In the genomic region with DNA sequence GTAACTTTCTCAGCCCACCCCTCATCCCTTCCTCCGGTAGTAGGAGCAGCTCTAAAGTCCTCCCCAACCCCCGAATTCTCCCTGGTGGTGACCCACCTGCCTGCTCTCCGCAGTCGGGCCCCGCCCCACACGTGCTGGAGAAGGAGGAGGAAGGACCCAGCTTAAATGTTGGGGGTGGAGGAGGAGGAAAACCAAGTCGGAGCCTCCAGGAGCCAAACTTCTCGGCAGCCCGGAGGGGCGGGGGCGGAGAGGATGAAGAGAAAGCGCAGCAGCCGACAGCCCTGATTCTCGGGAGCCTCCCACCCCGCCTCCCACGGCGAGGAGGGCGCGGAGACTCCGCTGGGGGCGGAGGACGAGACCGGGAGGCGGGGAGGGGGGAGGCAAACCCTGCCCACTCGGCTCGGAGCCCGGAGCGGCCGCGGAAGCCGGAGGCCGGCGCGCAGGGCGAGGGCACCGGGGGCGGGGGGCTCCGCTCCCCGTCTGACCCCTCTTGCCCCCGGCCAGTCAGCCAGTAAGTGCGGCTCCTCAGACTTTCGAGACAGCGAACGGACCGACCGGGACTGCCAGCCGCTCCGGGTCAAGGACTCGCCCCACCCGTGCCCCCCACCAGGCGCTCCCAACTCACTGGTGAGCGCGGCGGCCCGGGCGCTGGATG, we compare ENCODE assay signal across 8 cellular contexts. TPM values are rescaled to one million over a fixed set of nuclear protein-coding genes. Genes with fewer than 3 reads are reported as not detected.
DNase-seq lines count a peak whose midpoint lies in the region; ATAC-seq, FAIRE-seq and TF ChIP-seq lines count a peak whose summit lies in the region.

A gene with protein sequence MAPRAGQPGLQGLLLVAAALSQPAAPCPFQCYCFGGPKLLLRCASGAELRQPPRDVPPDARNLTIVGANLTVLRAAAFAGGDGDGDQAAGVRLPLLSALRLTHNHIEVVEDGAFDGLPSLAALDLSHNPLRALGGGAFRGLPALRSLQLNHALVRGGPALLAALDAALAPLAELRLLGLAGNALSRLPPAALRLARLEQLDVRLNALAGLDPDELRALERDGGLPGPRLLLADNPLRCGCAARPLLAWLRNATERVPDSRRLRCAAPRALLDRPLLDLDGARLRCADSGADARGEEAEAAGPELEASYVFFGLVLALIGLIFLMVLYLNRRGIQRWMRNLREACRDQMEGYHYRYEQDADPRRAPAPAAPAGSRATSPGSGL (plus strand): TSS at position 394 of the 655 bp plus-strand sequence. CDS start 276 bp downstream, outside the sequence.

- H3K4me3 ChIP-seq in ACC112 (ENCODE audit: low read depth, low read length) (peak within 1 kb of the TSS; percentile 70), HUES48 (ENCODE audit: low read depth, low read length) (peak within 1 kb of the TSS; percentile 74), keratinocyte (ENCODE audit: control insufficient read depth in 2 of 3, extremely low read depth in 1 of 3, insufficient read depth in 2 of 3, low read depth in 1 of 3, low read length in 3 of 3) (peak within 1 kb of the TSS in 2 of 3 experiments; percentile 10 to 38)

- no peaks in the 10 kb centered on the region for H3K9me3 Mint-ChIP-seq in activated naive CD8-positive, alpha-beta T cell (ENCODE audit: low read depth)

- peaks cover 10% of the 10 kb centered on the region for H3K4me1 Mint-ChIP-seq in activated naive CD8-positive, alpha-beta T cell (ENCODE audit: low read depth)

- peaks cover 83% of the 10 kb centered on the region for H3K27me3 ChIP-seq in ACC112 (ENCODE audit: insufficient read depth, low read length)
- H3K27me3 ChIP-seq in HUES48 (ENCODE audit: control insufficient read depth, insufficient read depth, low read length): peaks cover 74% of the 10 kb centered on the region
- H3K27me3 ChIP-seq in keratinocyte (ENCODE audit: control insufficient read depth, extremely low read depth, insufficient read depth, low read length): peaks cover 50% of the 10 kb centered on the region

- H3K27ac ChIP-seq in ACC112 (ENCODE audit: low read depth, low read length) (no peak within 1 kb of the TSS), HUES48 (ENCODE audit: low read depth, low read length) (no peak within 1 kb of the TSS), keratinocyte (ENCODE audit: control insufficient read depth, insufficient read depth, low read length) (no peak within 1 kb of the TSS)

- no peak for FAIRE-seq in keratinocyte (lab: Jason Lieb, UNC)

- DNase-seq in keratinocyte (ENCODE audit: low read depth, low spot score) (no peak), GM10266 (ENCODE audit: extremely low spot score) (no peak), NCI-H187 (lab: John Stamatoyannopoulos, UW) (no peak)
- DNase-seq in stimulated activated CD8-positive, alpha-beta memory T cell treated with anti-CD3 and anti-CD28 coated beads, Interleukin-4, amount 100 ng/mL, for 48 hours: peak; percentile 40

- H2AFZ ChIP-seq in ACC112 (ENCODE audit: low read length, unreplicated experiment) (peak within 1 kb of the TSS; percentile 0), keratinocyte (ENCODE audit: control insufficient read depth, low read length) (peak within 1 kb of the TSS; percentile 62)

- H3K9ac ChIP-seq in HUES48 (ENCODE audit: low read depth, low read length) (peak within 1 kb of the TSS; percentile 53; the same call in 1 of the 2 replicates), keratinocyte (ENCODE audit: control insufficient read depth, extremely low read depth, insufficient read depth, low read length) (no peak within 1 kb of the TSS)

- H3K36me3 ChIP-seq in ACC112 (ENCODE audit: insufficient read depth, low read length) (no peaks in the 10 kb centered on the region), HUES48 (ENCODE audit: control insufficient read depth, insufficient read depth, low read length) (no peaks in the 10 kb centered on the region), keratinocyte (ENCODE audit: control insufficient read depth in 2 of 2, extremely low read depth in 1 of 2, insufficient read depth in 2 of 2, low read length in 2 of 2) (no peaks in the 10 kb centered on the region)

- no peak for ATAC-seq in GM19467 (IDR thresholded peaks at IDR 0.05; ENCODE audit: unreplicated experiment)

- peak within 1 kb of the TSS; percentile 58 for H3K4me2 ChIP-seq in keratinocyte (ENCODE audit: control insufficient read depth, extremely low read depth, insufficient read depth, low read depth, low read length)

- no peaks in the 10 kb centered on the region for H3K4me1 ChIP-seq in ACC112 (ENCODE audit: control insufficient read depth, insufficient read depth, low read length, unreplicated experiment)
- peaks cover 16% of the 10 kb centered on the region for H3K4me1 ChIP-seq in HUES48 (ENCODE audit: control insufficient read depth, insufficient read depth, low read length)
- no peaks in the 10 kb centered on the region for H3K4me1 ChIP-seq in keratinocyte (ENCODE audit: control insufficient read depth, extremely low read depth, insufficient read depth, low read length)

- no peak within 1 kb of the TSS for H3K27ac Mint-ChIP-seq in activated naive CD8-positive, alpha-beta T cell

- peaks cover 19% of the 10 kb centered on the region for H3K27me3 Mint-ChIP-seq in activated naive CD8-positive, alpha-beta T cell

- H3K36me3 Mint-ChIP-seq in activated naive CD8-positive, alpha-beta T cell: no peaks in the 10 kb centered on the region

- TF ChIP-seq CTCF in keratinocyte (optimal IDR thresholded peaks at IDR 0.05 in 1 of 3, IDR thresholded peaks at IDR 0.05 in 1 of 3, conservative IDR thresholded peaks at IDR 0.05 in 1 of 3; ENCODE audit: extremely low read depth in 1 of 3, insufficient read depth in 2 of 3, low read length in 3 of 3) (no peak), GM10266 (IDR thresholded peaks at IDR 0.05; ENCODE audit: control insufficient read depth, insufficient read depth, low read depth, missing control alignments) (no peak)

- dilution Hi-C loops in keratinocyte (cut with MboI; ENCODE audit: extremely low pct_ligation_motif_present, low sequenced_read_pairs): no loop called here

- no peaks in the 10 kb centered on the region for H3K9me3 ChIP-seq in HUES48 (ENCODE audit: control insufficient read depth, insufficient read depth, low read length)
- no peaks in the 10 kb centered on the region for H3K9me3 ChIP-seq in keratinocyte (ENCODE audit: control insufficient read depth, low read depth, low read length)

- H3K9me1 ChIP-seq in keratinocyte (ENCODE audit: control insufficient read depth, extremely low read depth, insufficient read depth, low read length): no peaks in the 10 kb centered on the region

- no peaks in the 10 kb centered on the region for H4K20me1 ChIP-seq in keratinocyte (ENCODE audit: control insufficient read depth, extremely low read depth, insufficient read depth, low read length)

- H3K79me2 ChIP-seq in ACC112 (ENCODE audit: control insufficient read depth, insufficient read depth, low read length, unreplicated experiment) (no peaks in the 10 kb centered on the region), keratinocyte (ENCODE audit: control insufficient read depth, insufficient read depth, low read length) (no peaks in the 10 kb centered on the region)

- H3K4me3 Mint-ChIP-seq in activated naive CD8-positive, alpha-beta T cell: peak within 1 kb of the TSS; percentile 74

RNA-seq across cellular contexts. Expression of the gene that starts here (rescaled TPM):
- polyA plus RNA-seq in keratinocyte: not detected in 3 replicates
- not detected for polyA plus RNA-seq in keratinocyte (2011; ENCODE audit: low read depth)
- not detected in 2 replicates for polyA plus RNA-seq in keratinocyte (2011; cell fraction: cytosol; rRNA removed)
- polyA plus RNA-seq in keratinocyte (2011; cell fraction: nucleus; rRNA removed): not detected in 2 replicates
- polyA plus RNA-seq in keratinocyte (2012; ENCODE audit: low replicate concordance): not detected in 2 replicates
- not detected in 3 replicates for polyA minus RNA-seq in keratinocyte
- polyA minus RNA-seq in keratinocyte (2011; cell fraction: cytosol; rRNA and poly(A)+ RNA removed): not detected
- polyA minus RNA-seq in keratinocyte (2011; cell fraction: nucleus; rRNA and poly(A)+ RNA removed): not detected in 2 replicates

Comparison
In these comparisons a context has a peak if more than half of its experiments do, and no peak if none do; other contexts are left out.
1. H3K4me3 ChIP-seq: peak in every context shown above with its lines; median percentile 74 in HUES48; 70 in ACC112; 24 in keratinocyte.